ENCODE assay signal across 1 cellular context in genomic region chr2:236092714-236093113, GRCh38.
TF ChIP-seq lines count a peak whose summit lies in the region.

No MANE protein-coding gene starts in this region.

TF ChIP-seq in WTC11, 78 proteins besides CTCF, POLR2A, EP300 and RAD21 (continued from another document):
- no peak for TF ChIP-seq RELA (CRISPR knock-in tag; IDR thresholded peaks at IDR 0.05; ENCODE audit: borderline replicate concordance)
- TF ChIP-seq ZNF121 (CRISPR knock-in tag; IDR thresholded peaks at IDR 0.05) = no peak
- no peak for TF ChIP-seq ZNF532 (CRISPR knock-in tag; IDR thresholded peaks at IDR 0.05; ENCODE audit: borderline replicate concordance)
- TF ChIP-seq NFATC4 (CRISPR knock-in tag; IDR thresholded peaks at IDR 0.05) = no peak
- TF ChIP-seq ZMAT4 (CRISPR knock-in tag; IDR thresholded peaks at IDR 0.05) = no peak
- no peak for TF ChIP-seq E2F1 (CRISPR knock-in tag; IDR thresholded peaks at IDR 0.05)
- TF ChIP-seq ZNF512 (CRISPR knock-in tag; IDR thresholded peaks at IDR 0.05; ENCODE audit: borderline replicate concordance) = no peak
- no peak for TF ChIP-seq ETV6 (CRISPR knock-in tag; IDR thresholded peaks at IDR 0.05)
- no peak for TF ChIP-seq ZNF263 (CRISPR knock-in tag; IDR thresholded peaks at IDR 0.05; ENCODE audit: low read depth)
